21 cellular contexts compared by ENCODE assay signal in the genomic region with DNA sequence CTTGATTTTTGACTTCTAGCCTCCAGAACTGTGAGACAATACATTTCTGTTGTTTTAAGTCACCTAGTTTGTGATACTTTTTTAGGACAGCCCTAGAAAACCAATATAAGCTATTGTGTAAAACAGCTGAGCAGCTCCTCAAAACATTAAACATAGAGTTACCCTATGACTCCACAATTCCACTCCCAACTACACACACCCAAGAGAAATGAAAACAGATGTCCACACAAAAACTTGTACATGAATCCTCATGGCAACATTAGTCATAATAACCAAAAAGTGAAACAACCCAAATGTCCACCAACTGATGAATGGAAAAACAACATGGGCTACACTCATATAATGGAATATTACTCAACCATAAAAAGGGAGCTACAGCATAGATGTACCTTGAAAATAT.
"Had no signal": no experiment of that assay in that cellular context is flagged by ENCODE, and none has a peak within 500 bp of the region (broad histone marks: within the 10 kb centered on the region; RNA-seq: fewer than 3 reads in every experiment).

No MANE protein-coding gene starts in this region.

- H3K27me3 Mint-ChIP-seq: type B pancreatic cell had no signal

- H3K27ac Mint-ChIP-seq: stimulated activated naive CD8-positive, alpha-beta T cell treated with anti-CD3 and anti-CD28 coated beads, Interleukin-15, Interleukin-2, amounts not matched to agents 100 ng/mL and 50 ng/mL, for 24 hours; T-helper 1 cell treated with Interleukin-12 subunit alpha and Interleukin-12 subunit beta and Interleukin-4 antibody, amounts not matched to agents 30 μg/mL and 1 μg/mL, for 36 hours; type B pancreatic cell; WTC11 had no signal

- H3K36me3 Mint-ChIP-seq: WTC11 had no signal

- H3K4me3 ChIP-seq: coronary artery, heart left ventricle, pancreas, psoas muscle, right atrium auricular region, testis had no signal

- H3K27ac ChIP-seq: coronary artery, epithelial cell of prostate, neutrophil, pancreas, psoas muscle, right atrium auricular region, testis had no signal

- H3K27me3 ChIP-seq: heart left ventricle, neutrophil, pancreas, right atrium auricular region, testis had no signal

- H3K9me3 Mint-ChIP-seq: nephron; stimulated activated naive CD8-positive, alpha-beta T cell treated with anti-CD3 and anti-CD28 coated beads, Interleukin-15, Interleukin-2, amounts not matched to agents 100 ng/mL and 50 ng/mL, for 24 hours; T-helper 1 cell treated with Interleukin-12 subunit alpha and Interleukin-12 subunit beta and Interleukin-4 antibody, amounts not matched to agents 30 μg/mL and 1 μg/mL, for 36 hours; WTC11 had no signal

- DNase-seq: activated CD4-positive, alpha-beta T cell treated with anti-CD3 and anti-CD28 coated beads, Interleukin-2, amount 50 U/mL, for 4 hours; activated CD8-positive, alpha-beta memory T cell treated with anti-CD3 and anti-CD28 coated beads, Interleukin-2, amount 50 U/mL, for 48 hours; activated naive CD4-positive, alpha-beta T cell treated with Interleukin-2 at 50 U/mL for 16 hours; activated T-cell treated with anti-CD3 and anti-CD28 coated beads, Interleukin-2, amount 50 U/mL, for 4 hours; cerebellar nuclear complex; left ventricle myocardium superior; pancreas; psoas muscle; stimulated activated CD4-positive, alpha-beta T cell treated with anti-CD3 and anti-CD28 coated beads, Interleukin-4, amount 100 ng/mL, for 4 hours; T1000; testis had no signal

- ATAC-seq: activated T-cell treated with anti-CD3 and anti-CD28 coated beads, Interleukin-2, amount 50 U/mL, for 4 hours; left ventricle myocardium superior; pancreas; psoas muscle; WTC11 had no signal

- H3K4me3 Mint-ChIP-seq: activated T-cell treated with anti-CD3 and anti-CD28 coated beads, Interleukin-2, amount 50 U/mL, for 4 hours; nephron; stimulated activated naive CD8-positive, alpha-beta T cell treated with anti-CD3 and anti-CD28 coated beads, Interleukin-15, Interleukin-2, amounts not matched to agents 100 ng/mL and 50 ng/mL, for 24 hours; T-helper 1 cell treated with Interleukin-12 subunit alpha and Interleukin-12 subunit beta and Interleukin-4 antibody, amounts not matched to agents 30 μg/mL and 1 μg/mL, for 36 hours; type B pancreatic cell; WTC11 had no signal

- H3K36me3 ChIP-seq: neutrophil, pancreas had no signal

- H3K9me3 ChIP-seq: heart left ventricle, neutrophil, pancreas, psoas muscle, right atrium auricular region, testis had no signal
